ENCODE assay signal across 21 cellular contexts in the genomic region with DNA sequence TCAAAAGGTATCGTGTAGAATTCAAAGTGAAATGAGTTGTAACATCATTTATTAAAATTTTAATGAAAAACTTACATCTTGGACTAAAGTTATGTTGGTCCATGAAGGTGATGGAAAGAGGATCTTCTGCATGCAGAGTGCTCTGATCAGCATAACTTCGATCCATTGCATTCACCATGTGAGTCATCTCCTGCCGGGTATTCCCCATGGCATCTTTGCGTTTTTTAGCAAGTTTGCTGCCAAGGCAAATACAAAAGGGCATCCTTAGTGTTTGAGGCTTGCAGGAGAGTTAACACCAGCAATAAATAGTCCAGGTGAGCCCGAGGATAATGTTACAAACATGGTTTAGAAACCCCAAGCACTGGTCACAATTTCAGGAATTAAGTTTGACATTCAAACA.
DNase-seq lines count a peak whose midpoint lies in the region; FAIRE-seq and TF ChIP-seq lines count a peak whose summit lies in the region.
"Had no signal": no experiment of that assay in that cellular context is flagged by ENCODE, and none has a peak within 500 bp of the region (broad histone marks: within the 10 kb centered on the region; RNA-seq: fewer than 3 reads in every experiment).

No MANE protein-coding gene starts in this region.

- no peak overlapping the region for H3K4me2 ChIP-seq in astrocyte (ENCODE audit: low read length)
- H3K4me2 ChIP-seq: smooth muscle cell had no signal

- H3K36me3 Mint-ChIP-seq in astrocyte (ENCODE audit: low read depth, unreplicated experiment) (no peaks in the 10 kb centered on the region), nephron progenitor cell (ENCODE audit: low read depth) (no peaks in the 10 kb centered on the region)
- H3K36me3 Mint-ChIP-seq: T-cell had no signal

- H2AFZ ChIP-seq in astrocyte (ENCODE audit: low read depth, low read length) = no peak overlapping the region

- H3K27ac ChIP-seq in astrocyte (ENCODE audit: low read depth, low read length) = no peak overlapping the region
- H3K27ac ChIP-seq: ascending aorta, gastroesophageal sphincter, psoas muscle had no signal

- no peaks in the 10 kb centered on the region for H3K36me3 ChIP-seq in astrocyte (ENCODE audit: insufficient read depth, low read length)
- H3K36me3 ChIP-seq: ascending aorta had no signal

- no peaks in the 10 kb centered on the region for H4K20me1 ChIP-seq in astrocyte (ENCODE audit: insufficient read depth, low read length)

- no peak overlapping the region for H3K9ac ChIP-seq in astrocyte (ENCODE audit: low read length)

- FAIRE-seq in astrocyte (lab: Jason Lieb, UNC) = no peak

- H3K4me1 Mint-ChIP-seq in astrocyte (ENCODE audit: low read depth, unreplicated experiment) (no peaks in the 10 kb centered on the region), nephron progenitor cell (peaks cover 6% of the 10 kb centered on the region)

- no peaks in the 10 kb centered on the region for H3K27me3 ChIP-seq in astrocyte (ENCODE audit: insufficient read depth, low read length)
- H3K27me3 ChIP-seq: ascending aorta, gastroesophageal sphincter had no signal

- H3K79me2 ChIP-seq in astrocyte (ENCODE audit: insufficient read depth, low read length) = no peaks in the 10 kb centered on the region

- H3K27me3 Mint-ChIP-seq in astrocyte (ENCODE audit: low read depth, unreplicated experiment) = no peaks in the 10 kb centered on the region
- no peaks in the 10 kb centered on the region for H3K27me3 Mint-ChIP-seq in nephron progenitor cell (ENCODE audit: low read depth, poor library complexity)
- H3K27me3 Mint-ChIP-seq: activated CD4-positive, alpha-beta T cell treated with anti-CD3 and anti-CD28 coated beads, Interleukin-2, amount 10 ng/mL, durations not matched to agents 7 days and 5 days; T-cell had no signal

- no peak overlapping the region for H3K4me3 ChIP-seq in astrocyte (ENCODE audit: insufficient read depth, low read depth, low read length)
- H3K4me3 ChIP-seq: ascending aorta, gastroesophageal sphincter, psoas muscle, smooth muscle cell had no signal

- no peaks in the 10 kb centered on the region for H3K4me1 ChIP-seq in astrocyte (ENCODE audit: insufficient read depth, low read length)
- H3K4me1 ChIP-seq: gastroesophageal sphincter, psoas muscle had no signal

- H3K9me3 ChIP-seq in astrocyte (ENCODE audit: insufficient read depth, low read depth, low read length) = no peaks in the 10 kb centered on the region
- H3K9me3 ChIP-seq: ascending aorta, gastroesophageal sphincter, psoas muscle had no signal

- H3K4me3 Mint-ChIP-seq in astrocyte (ENCODE audit: unreplicated experiment) = no peak overlapping the region
- no peak overlapping the region for H3K4me3 Mint-ChIP-seq in nephron progenitor cell
- H3K4me3 Mint-ChIP-seq: activated CD4-positive, alpha-beta T cell treated with anti-CD3 and anti-CD28 coated beads, Interleukin-2, amount 10 ng/mL, durations not matched to agents 7 days and 5 days; T-cell had no signal

- H3K27ac Mint-ChIP-seq in astrocyte (ENCODE audit: unreplicated experiment) (no peak overlapping the region), nephron progenitor cell (no peak overlapping the region)
- H3K27ac Mint-ChIP-seq: activated CD4-positive, alpha-beta T cell treated with anti-CD3 and anti-CD28 coated beads, Interleukin-2, amount 10 ng/mL, durations not matched to agents 7 days and 5 days; T-cell had no signal

- H3K9me3 Mint-ChIP-seq in astrocyte (ENCODE audit: unreplicated experiment) (no peaks in the 10 kb centered on the region), nephron progenitor cell (no peaks in the 10 kb centered on the region)
- H3K9me3 Mint-ChIP-seq: activated CD4-positive, alpha-beta T cell treated with anti-CD3 and anti-CD28 coated beads, Interleukin-2, amount 10 ng/mL, durations not matched to agents 7 days and 5 days; T-cell had no signal

- DNase-seq in Daoy (ENCODE audit: low read depth) (peak; percentile 11), HT1080 (ENCODE audit: low read depth) (peak; percentile 23), astrocyte (ENCODE audit: low read depth) (peak; percentile 6), iris pigment epithelial cell (ENCODE audit: low read depth) (peak; percentile 18), NCI-H1694 (lab: John Stamatoyannopoulos, UW) (no peak), NCI-H2196 (lab: John Stamatoyannopoulos, UW; ENCODE audit: unreplicated experiment) (no peak), nephron progenitor cell (no peak), NCI-H524 treated with DMSO at 0.1 percent for 48 hours (lab: John Stamatoyannopoulos, UW) (no peak)
- DNase-seq: activated CD4-positive, alpha-beta T cell treated with anti-CD3 and anti-CD28 coated beads, Interleukin-2, amount 10 ng/mL, durations not matched to agents 7 days and 5 days; activated gamma-delta T cell treated with Interleukin-2 at 50 U/mL for 16 hours; cortex of kidney; left cardiac atrium; NCI-H2107; NCI-H524; psoas muscle; Right ventricle myocardium superior; stimulated activated CD4-positive, alpha-beta T cell treated with anti-CD3 and anti-CD28 coated beads, Interleukin-4, amount 100 ng/mL, for 4 hours; T-cell had no signal

- TF ChIP-seq CTCF in astrocyte (IDR thresholded peaks at IDR 0.05; ENCODE audit: insufficient read depth, low read depth, low read length) = no peak
- TF ChIP-seq CTCF in nephron progenitor cell (IDR thresholded peaks at IDR 0.05) = no peak

Comparison
In these comparisons a context has a peak if more than half of its experiments do, and no peak if none do; other contexts are left out.
1. DNase-seq: peak in Daoy (single experiment), HT1080 (single experiment), astrocyte (single experiment) and iris pigment epithelial cell (single experiment); none in NCI-H1694 (single experiment), NCI-H2196 (single experiment), nephron progenitor cell (single experiment) and NCI-H524 treated with DMSO at 0.1 percent for 48 hours (single experiment).